Comparison of ENCODE assay signal across 29 cellular contexts in the genomic region with DNA sequence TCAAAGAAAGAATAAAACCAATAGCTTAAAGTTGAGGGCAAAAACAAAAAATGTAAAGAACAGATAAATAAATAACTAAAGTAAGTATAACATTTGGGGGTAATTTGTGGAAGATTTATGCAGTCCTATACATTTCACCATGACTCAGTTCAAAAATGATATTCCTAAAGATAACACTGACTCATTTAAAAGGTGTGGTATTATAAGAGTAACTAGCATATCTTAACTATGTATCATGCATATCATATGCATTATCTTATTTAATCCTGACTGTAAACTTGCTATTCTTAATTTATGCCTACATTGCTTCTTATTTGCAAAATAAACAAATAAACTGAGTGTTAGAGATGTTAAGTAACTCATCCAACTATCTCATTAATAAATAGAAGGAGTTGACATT.
"Had no signal": no experiment of that assay in that cellular context is flagged by ENCODE, and none has a peak within 500 bp of the region (broad histone marks: within the 10 kb centered on the region; RNA-seq: fewer than 3 reads in every experiment).

No MANE protein-coding gene starts in this region.

- H3K36me3 ChIP-seq: adrenal gland, esophagus squamous epithelium, WERI-Rb-1 had no signal

- ATAC-seq: activated CD4-positive, CD25-positive, alpha-beta regulatory T cell treated with anti-CD3 and anti-CD28 coated beads, Interleukin-2, amount 50 U/mL, for 24 hours; activated CD8-positive, alpha-beta T cell treated with anti-CD3 and anti-CD28 coated beads for 36 hours; activated naive CD8-positive, alpha-beta T cell treated with anti-CD3 and anti-CD28 coated beads, Interleukin-2, amount 50 U/mL, for 24 hours; activated T-cell treated with anti-CD3 and anti-CD28 coated beads, Interleukin-2, amount 50 U/mL, for 4 hours; activated T-helper 17 cell treated with anti-CD3 and anti-CD28 coated beads, Interleukin-2, amount 50 U/mL, for 72 hours; body of pancreas; T-helper 17 cell had no signal

- FAIRE-seq: frontal cortex had no signal

- H3K4me3 ChIP-seq: adrenal gland, body of pancreas, coronary artery, dorsolateral prefrontal cortex, esophagus squamous epithelium had no signal

- H3K4me1 ChIP-seq: body of pancreas, esophagus squamous epithelium had no signal

- H3K27me3 ChIP-seq: adrenal gland, body of pancreas, esophagus squamous epithelium had no signal

- DNase-seq: activated B cell treated with CpG ODN at 0.5 μM for 24 hours; activated CD4-positive, alpha-beta T cell treated with anti-CD3 and anti-CD28 coated beads for 48 hours; activated CD4-positive, alpha-beta T cell treated with anti-CD3 and anti-CD28 coated beads, Interleukin-2, amount 50 U/mL, for 1 hour; activated CD4-positive, alpha-beta T cell treated with anti-CD3 and anti-CD28 coated beads, Interleukin-2, amount 50 U/mL, for 48 hours; activated CD8-positive, alpha-beta memory T cell treated with anti-CD3 and anti-CD28 coated beads for 24 hours; activated CD8-positive, alpha-beta T cell treated with anti-CD3 and anti-CD28 coated beads for 36 hours; activated effector memory CD4-positive, alpha-beta T cell treated with Interleukin-2 at 50 U/mL for 16 hours; activated naive CD4-positive, alpha-beta T cell treated with anti-CD3 and anti-CD28 coated beads for 36 hours; activated naive CD8-positive, alpha-beta T cell treated with anti-CD3 and anti-CD28 coated beads for 36 hours; activated naive CD8-positive, alpha-beta T cell treated with anti-CD3 and anti-CD28 coated beads, Interleukin-2, amount 50 U/mL, for 24 hours; activated T-cell treated with anti-CD3 and anti-CD28 coated beads, Interleukin-2, amount 50 U/mL, for 4 hours; adrenal gland; amygdala; aorta; body of pancreas; dorsolateral prefrontal cortex; effector memory CD4-positive, alpha-beta T cell; endodermal cell; esophagus squamous epithelium; head of caudate nucleus; T-helper 1 cell; T-helper 17 cell; T1000; WERI-Rb-1 had no signal

- H3K9me3 ChIP-seq: adrenal gland, body of pancreas, esophagus squamous epithelium had no signal

- H3K27ac ChIP-seq: adrenal gland, body of pancreas, coronary artery, dorsolateral prefrontal cortex, epithelial cell of prostate, esophagus squamous epithelium, WERI-Rb-1 had no signal
